In genomic region chr22:29154364-29155048, GRCh38 we compare ENCODE assay signal across 1 cellular context.
TF ChIP-seq lines count a peak whose summit lies in the region.

No MANE protein-coding gene starts in this region.

TF ChIP-seq in HepG2, 621 proteins besides CTCF, POLR2A, EP300 and RAD21 (continued from another document and continues in another):
- TF ChIP-seq MIXL1 (CRISPR knock-in tag; IDR thresholded peaks at IDR 0.05) = 0 out of 2 replicates have a peak, but pooled peaks have one; percentile 26
- no peak for TF ChIP-seq ZNF570 (CRISPR knock-in tag; IDR thresholded peaks at IDR 0.05; ENCODE audit: borderline replicate concordance)
- no peak for TF ChIP-seq TBX3 (IDR thresholded peaks at IDR 0.05; ENCODE audit: borderline replicate concordance)
- TF ChIP-seq ZNF598 (CRISPR knock-in tag; IDR thresholded peaks at IDR 0.05; ENCODE audit: borderline replicate concordance) = no peak; the same call in 1 of the 2 replicates
- 0 out of 2 replicates have a peak, but pooled peaks have one; percentile 39 for TF ChIP-seq EEA1 (CRISPR knock-in tag; IDR thresholded peaks at IDR 0.05; ENCODE audit: borderline replicate concordance)
- TF ChIP-seq TRAFD1 (CRISPR knock-in tag; IDR thresholded peaks at IDR 0.05; ENCODE audit: borderline replicate concordance) = no peak
- peak; percentile 75 for TF ChIP-seq ZFP91 (CRISPR knock-in tag; IDR thresholded peaks at IDR 0.05; ENCODE audit: borderline replicate concordance)
- peak; percentile 60; the same call in 1 of the 2 replicates for TF ChIP-seq ZNF691 (CRISPR knock-in tag; IDR thresholded peaks at IDR 0.05; ENCODE audit: borderline replicate concordance, low read depth)
- TF ChIP-seq LCORL (IDR thresholded peaks at IDR 0.05) = no peak
- 0 out of 2 replicates have a peak, but pooled peaks have one; percentile 46 for TF ChIP-seq LCORL (CRISPR knock-in tag; IDR thresholded peaks at IDR 0.05)
- TF ChIP-seq NR3C1 (CRISPR knock-in tag; IDR thresholded peaks at IDR 0.05) = no peak
- TF ChIP-seq TBX2 (CRISPR knock-in tag; IDR thresholded peaks at IDR 0.05; ENCODE audit: borderline replicate concordance) = peak; percentile 60; the same call in 1 of the 2 replicates
- TF ChIP-seq SIN3A (IDR thresholded peaks at IDR 0.05; ENCODE audit: borderline replicate concordance, low read depth, low read length) = no peak
- TF ChIP-seq ZNF605 (CRISPR knock-in tag; IDR thresholded peaks at IDR 0.05) = peak; percentile 56; the same call in 1 of the 2 replicates
- TF ChIP-seq ZNF10 (CRISPR knock-in tag; IDR thresholded peaks at IDR 0.05; ENCODE audit: borderline replicate concordance, low read depth) = no peak
- 0 out of 2 replicates have a peak, but pooled peaks have one; percentile 29 for TF ChIP-seq CEBPG (CRISPR knock-in tag; IDR thresholded peaks at IDR 0.05)
- TF ChIP-seq ZNF713 (CRISPR knock-in tag; IDR thresholded peaks at IDR 0.05) = no peak
- no peak for TF ChIP-seq SP2 (CRISPR knock-in tag; IDR thresholded peaks at IDR 0.05)
- peak; percentile 50; the same call in 1 of the 2 replicates for TF ChIP-seq ZGPAT (CRISPR knock-in tag; IDR thresholded peaks at IDR 0.05)
- TF ChIP-seq GATAD2A (CRISPR knock-in tag; IDR thresholded peaks at IDR 0.05) = peak; percentile 43; the same call in 1 of the 2 replicates
- TF ChIP-seq ZBTB38 (CRISPR knock-in tag; IDR thresholded peaks at IDR 0.05) = peak; percentile 70
- TF ChIP-seq ZNF20 (CRISPR knock-in tag; IDR thresholded peaks at IDR 0.05) = no peak
- TF ChIP-seq ZNF576 (CRISPR knock-in tag; IDR thresholded peaks at IDR 0.05) = 0 out of 2 replicates have a peak, but pooled peaks have one; percentile 33
- no peak for TF ChIP-seq CREM (IDR thresholded peaks at IDR 0.05)
- TF ChIP-seq CREM (CRISPR knock-in tag; IDR thresholded peaks at IDR 0.05) = no peak
- 0 out of 2 replicates have a peak, but pooled peaks have one; percentile 25 for TF ChIP-seq THRA (CRISPR knock-in tag; IDR thresholded peaks at IDR 0.05; ENCODE audit: borderline replicate concordance)
- peak; percentile 36; the same call in 1 of the 2 replicates for TF ChIP-seq IRF9 (CRISPR knock-in tag; IDR thresholded peaks at IDR 0.05; ENCODE audit: borderline replicate concordance)
- TF ChIP-seq BHLHE40 (IDR thresholded peaks at IDR 0.05; ENCODE audit: low read length) = peak; percentile 30; the same call in 1 of the 2 replicates
- peak; percentile 28; the same call in 1 of the 2 replicates for TF ChIP-seq PITX1 (CRISPR knock-in tag; IDR thresholded peaks at IDR 0.05)
- peak; percentile 47; the same call in 1 of the 2 replicates for TF ChIP-seq ZNF121 (CRISPR knock-in tag; IDR thresholded peaks at IDR 0.05)
- TF ChIP-seq ARID5B (CRISPR knock-in tag; IDR thresholded peaks at IDR 0.05) = peak; percentile 48; the same call in 1 of the 2 replicates
- TF ChIP-seq GABPB1 (CRISPR knock-in tag; IDR thresholded peaks at IDR 0.05) = peak; percentile 55; the same call in 1 of the 2 replicates
- TF ChIP-seq NR2F1 (CRISPR knock-in tag; IDR thresholded peaks at IDR 0.05) = no peak
- TF ChIP-seq ARNT2 (CRISPR knock-in tag; IDR thresholded peaks at IDR 0.05; ENCODE audit: low read depth) = peak; percentile 47; the same call in 1 of the 2 replicates
- no peak for TF ChIP-seq MYPOP (CRISPR knock-in tag; IDR thresholded peaks at IDR 0.05)
- TF ChIP-seq RXRA (CRISPR knock-in tag; IDR thresholded peaks at IDR 0.05) = peak; percentile 51; the same call in 1 of the 2 replicates
- peak; percentile 46; the same call in 1 of the 2 replicates for TF ChIP-seq SPEN (CRISPR knock-in tag; IDR thresholded peaks at IDR 0.05; ENCODE audit: low read depth)
- TF ChIP-seq ZNF768 (CRISPR knock-in tag; IDR thresholded peaks at IDR 0.05) = peak; percentile 54; the same call in 1 of the 2 replicates
- TF ChIP-seq ZNF580 (CRISPR knock-in tag; IDR thresholded peaks at IDR 0.05; ENCODE audit: borderline replicate concordance, low read depth) = 0 out of 2 replicates have a peak, but pooled peaks have one; percentile 38
- TF ChIP-seq MXD4 (CRISPR knock-in tag; IDR thresholded peaks at IDR 0.05) = 0 out of 2 replicates have a peak, but pooled peaks have one; percentile 34
- peak; percentile 17; the same call in 1 of the 2 replicates for TF ChIP-seq MED1 (CRISPR knock-in tag; IDR thresholded peaks at IDR 0.05)
- TF ChIP-seq ZSCAN25 (CRISPR knock-in tag; IDR thresholded peaks at IDR 0.05) = peak; percentile 56; the same call in 1 of the 2 replicates
- TF ChIP-seq PATZ1 (CRISPR knock-in tag; IDR thresholded peaks at IDR 0.05) = peak; percentile 77
- TF ChIP-seq HINFP (CRISPR knock-in tag; IDR thresholded peaks at IDR 0.05; ENCODE audit: low read depth) = no peak
- TF ChIP-seq ZNF780A (CRISPR knock-in tag; IDR thresholded peaks at IDR 0.05) = no peak
- TF ChIP-seq ZNF788 (CRISPR knock-in tag; IDR thresholded peaks at IDR 0.05; ENCODE audit: borderline replicate concordance) = peak; percentile 71; the same call in 1 of the 2 replicates
